In genomic region chr4:168864831-168865541, GRCh38 we compare ENCODE assay signal across 10 cellular contexts.
A peak's percentile ranks its signal among the peaks of the same experiment; 100 is the strongest.
DNase-seq lines count a peak whose midpoint lies in the region; ATAC-seq and TF ChIP-seq lines count a peak whose summit lies in the region.
"Had no signal": no experiment of that assay in that cellular context is flagged by ENCODE, and none has a peak within 500 bp of the region (broad histone marks: within the 10 kb centered on the region; RNA-seq: fewer than 3 reads in every experiment).

No MANE protein-coding gene starts in this region.

- POLR2A ChIA-PET in SK-N-SH (lab: Yijun Ruan, JAX) = no interaction called here

- no peak overlapping the region for H2AFZ ChIP-seq in SK-N-SH (ENCODE audit: low read depth)

- no peaks in the 10 kb centered on the region for H4K20me1 ChIP-seq in SK-N-SH (ENCODE audit: insufficient read depth)

- H3K4me3 ChIP-seq in SK-N-SH (ENCODE audit: low read depth in 2 of 2, low read length in 1 of 2) (no peak overlapping the region), fibroblast of the aortic adventitia (ENCODE audit: low read depth, low read length) (no peak overlapping the region)

- peaks cover 7 to 36% of the 10 kb centered on the region in 2 experiments for H3K36me3 ChIP-seq in SK-N-SH (replicated peaks in 1 of 2; ENCODE audit: control insufficient read depth in 1 of 2, insufficient read depth in 2 of 2, low read length in 1 of 2)

- DNase-seq in GM04503 (ENCODE audit: low read depth) = peak; percentile 86
- DNase-seq in SK-N-SH = no peak
- peak; percentile 87 for DNase-seq in fibroblast of the aortic adventitia (ENCODE audit: low read depth)
- DNase-seq in sciatic nerve (ENCODE audit: low spot score) = no peak
- DNase-seq in NCI-H1694 treated with DMSO at 0.1 percent for 48 hours (lab: John Stamatoyannopoulos, UW) = no peak
- DNase-seq in omental fat pad (ENCODE audit: low spot score) = no peak
- no peak for DNase-seq in NCI-H748 (lab: John Stamatoyannopoulos, UW; ENCODE audit: unreplicated experiment)
- no peak for DNase-seq in retina
- DNase-seq: naive B cell, NCI-H2081 treated with DMSO at 0.1 percent for 48 hours had no signal

- peak in 1 of 2 experiments; percentile 60; a peak in 1 of 4 replicates for TF ChIP-seq EP300 in SK-N-SH (IDR thresholded peaks at IDR 0.05; ENCODE audit: borderline replicate concordance in 1 of 2, low read depth in 1 of 2, low read length in 1 of 2)

- no peak overlapping the region; the same call in 1 of the 2 replicates for H3K9ac ChIP-seq in SK-N-SH

- ATAC-seq in sciatic nerve = peak; percentile 89
- ATAC-seq in omental fat pad (ENCODE audit: low FRiP score) = no peak

- intact Hi-C loops in sciatic nerve (cut with DNase I) = no loop called here

- H3K9me2 ChIP-seq in SK-N-SH = no peaks in the 10 kb centered on the region

- peaks cover 10 to 37% of the 10 kb centered on the region in 2 experiments; a peak in 3 of 4 replicates for H3K4me1 ChIP-seq in SK-N-SH (ENCODE audit: control insufficient read depth in 1 of 2, insufficient read depth in 2 of 2, low read depth in 1 of 2, low read length in 1 of 2)

- peaks cover 48% of the 10 kb centered on the region for H3F3A ChIP-seq in SK-N-SH (replicated peaks; ENCODE audit: insufficient read depth)

- H3K27me3 ChIP-seq in SK-N-SH (ENCODE audit: insufficient read depth) = no peaks in the 10 kb centered on the region

- peak overlapping the region; percentile 62 to 80; a peak in 3 of 4 replicates for H3K27ac ChIP-seq in SK-N-SH (ENCODE audit: low read depth in 2 of 2, low read length in 1 of 2)

- TF ChIP-seq CTCF in SK-N-SH (IDR thresholded peaks at IDR 0.05) (peak; percentile 64), fibroblast of the aortic adventitia (IDR thresholded peaks at IDR 0.05; ENCODE audit: insufficient read depth, low read length) (peak; percentile 44), omental fat pad (IDR thresholded peaks at IDR 0.05) (no peak)

- CTCF ChIA-PET in SK-N-SH (lab: Yijun Ruan, JAX) = interaction anchor here (1.1 to 1.2 kb wide), 3 partner anchors 10 to 155 kb away, joined by 3 to 4 read pairs (median 3); no protein-coding TSS in a partner anchor

- no peaks in the 10 kb centered on the region for H3K9me3 ChIP-seq in SK-N-SH

- peak; percentile 15; the same call in 1 of the 2 replicates for TF ChIP-seq RAD21 in SK-N-SH (IDR thresholded peaks at IDR 0.05; ENCODE audit: low read length)

- peaks cover 94% of the 10 kb centered on the region for H3K79me2 ChIP-seq in SK-N-SH (ENCODE audit: insufficient read depth)

- H3K4me2 ChIP-seq in SK-N-SH = no peak overlapping the region

- WGBS in SK-N-SH (ENCODE audit: low lambda C conversion rate) = 47% methylated on average over 5 of the region's 5 CpGs

TF ChIP-seq in SK-N-SH, 30 proteins besides CTCF, POLR2A, EP300 and RAD21 (continues in another document):
- TF ChIP-seq JUND (IDR thresholded peaks at IDR 0.05) (peak; percentile 56), TAF1 (IDR thresholded peaks at IDR 0.05; ENCODE audit: borderline replicate concordance, low read depth, low read length) (no peak), NFIC (IDR thresholded peaks at IDR 0.05; ENCODE audit: borderline replicate concordance) (peak; percentile 43; the same call in 1 of the 2 replicates), SMC3 (IDR thresholded peaks at IDR 0.05; ENCODE audit: low read depth, low read length) (no peak), FOXJ3 (CRISPR knock-in tag; IDR thresholded peaks at IDR 0.05) (no peak), YY1 (IDR thresholded peaks at IDR 0.05; ENCODE audit: low read depth) (no peak), USF1 (IDR thresholded peaks at IDR 0.05; ENCODE audit: borderline replicate concordance, low read depth) (peak; percentile 21; the same call in 1 of the 2 replicates), MAX (IDR thresholded peaks at IDR 0.05; ENCODE audit: low read depth) (0 out of 2 replicates have a peak, but pooled peaks have one; percentile 8), MEF2A (IDR thresholded peaks at IDR 0.05; ENCODE audit: borderline replicate concordance, low read depth) (no peak), TCF12 (IDR thresholded peaks at IDR 0.05) (peak; percentile 67), GABPA (IDR thresholded peaks at IDR 0.05; ENCODE audit: low read depth) (no peak), ELF1 (IDR thresholded peaks at IDR 0.05) (no peak), EZH2phosphoT487 (IDR thresholded peaks at IDR 0.05; ENCODE audit: borderline replicate concordance, low read depth) (no peak), FOSL2 (IDR thresholded peaks at IDR 0.05; ENCODE audit: borderline replicate concordance, low read depth) (peak; percentile 49), RFX5 (IDR thresholded peaks at IDR 0.05; ENCODE audit: low read length) (no peak), RCOR1 (IDR thresholded peaks at IDR 0.05; ENCODE audit: low read length) (no peak), FOXM1 (IDR thresholded peaks at IDR 0.05; ENCODE audit: low read depth) (no peak), PBX3 (IDR thresholded peaks at IDR 0.05) (peak; percentile 72), ZBTB33 (IDR thresholded peaks at IDR 0.05; ENCODE audit: borderline replicate concordance, low read depth) (no peak), RXRA (IDR thresholded peaks at IDR 0.05; ENCODE audit: borderline replicate concordance, low read depth) (peak; percentile 29; the same call in 1 of the 2 replicates)
- TF ChIP-seq, protein P1, sequence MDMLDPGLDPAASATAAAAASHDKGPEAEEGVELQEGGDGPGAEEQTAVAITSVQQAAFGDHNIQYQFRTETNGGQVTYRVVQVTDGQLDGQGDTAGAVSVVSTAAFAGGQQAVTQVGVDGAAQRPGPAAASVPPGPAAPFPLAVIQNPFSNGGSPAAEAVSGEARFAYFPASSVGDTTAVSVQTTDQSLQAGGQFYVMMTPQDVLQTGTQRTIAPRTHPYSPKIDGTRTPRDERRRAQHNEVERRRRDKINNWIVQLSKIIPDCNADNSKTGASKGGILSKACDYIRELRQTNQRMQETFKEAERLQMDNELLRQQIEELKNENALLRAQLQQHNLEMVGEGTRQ (IDR thresholded peaks at IDR 0.05; ENCODE audit: borderline replicate concordance, low read depth, low read length) = no peak
- TF ChIP-seq, protein P2, sequence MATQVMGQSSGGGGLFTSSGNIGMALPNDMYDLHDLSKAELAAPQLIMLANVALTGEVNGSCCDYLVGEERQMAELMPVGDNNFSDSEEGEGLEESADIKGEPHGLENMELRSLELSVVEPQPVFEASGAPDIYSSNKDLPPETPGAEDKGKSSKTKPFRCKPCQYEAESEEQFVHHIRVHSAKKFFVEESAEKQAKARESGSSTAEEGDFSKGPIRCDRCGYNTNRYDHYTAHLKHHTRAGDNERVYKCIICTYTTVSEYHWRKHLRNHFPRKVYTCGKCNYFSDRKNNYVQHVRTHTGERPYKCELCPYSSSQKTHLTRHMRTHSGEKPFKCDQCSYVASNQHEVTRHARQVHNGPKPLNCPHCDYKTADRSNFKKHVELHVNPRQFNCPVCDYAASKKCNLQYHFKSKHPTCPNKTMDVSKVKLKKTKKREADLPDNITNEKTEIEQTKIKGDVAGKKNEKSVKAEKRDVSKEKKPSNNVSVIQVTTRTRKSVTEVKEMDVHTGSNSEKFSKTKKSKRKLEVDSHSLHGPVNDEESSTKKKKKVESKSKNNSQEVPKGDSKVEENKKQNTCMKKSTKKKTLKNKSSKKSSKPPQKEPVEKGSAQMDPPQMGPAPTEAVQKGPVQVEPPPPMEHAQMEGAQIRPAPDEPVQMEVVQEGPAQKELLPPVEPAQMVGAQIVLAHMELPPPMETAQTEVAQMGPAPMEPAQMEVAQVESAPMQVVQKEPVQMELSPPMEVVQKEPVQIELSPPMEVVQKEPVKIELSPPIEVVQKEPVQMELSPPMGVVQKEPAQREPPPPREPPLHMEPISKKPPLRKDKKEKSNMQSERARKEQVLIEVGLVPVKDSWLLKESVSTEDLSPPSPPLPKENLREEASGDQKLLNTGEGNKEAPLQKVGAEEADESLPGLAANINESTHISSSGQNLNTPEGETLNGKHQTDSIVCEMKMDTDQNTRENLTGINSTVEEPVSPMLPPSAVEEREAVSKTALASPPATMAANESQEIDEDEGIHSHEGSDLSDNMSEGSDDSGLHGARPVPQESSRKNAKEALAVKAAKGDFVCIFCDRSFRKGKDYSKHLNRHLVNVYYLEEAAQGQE (IDR thresholded peaks at IDR 0.05; ENCODE audit: low read depth, low read length) = no peak

Comparison
In these comparisons a context has a peak if more than half of its experiments do, and no peak if none do; other contexts are left out.
1. DNase-seq: peak in GM04503 (single experiment) and fibroblast of the aortic adventitia (single experiment); none in SK-N-SH (single experiment), sciatic nerve (single experiment), NCI-H1694 treated with DMSO at 0.1 percent for 48 hours (single experiment), omental fat pad (single experiment), NCI-H748 (single experiment) and retina (single experiment).
2. CTCF ChIP-seq: peak in SK-N-SH (single experiment) and fibroblast of the aortic adventitia (single experiment); none in omental fat pad (0 of 3).